19 cellular contexts compared by ENCODE assay signal in genomic region chr9:130890869-130891698, GRCh38. TPM values are rescaled to one million over a fixed set of nuclear protein-coding genes. Genes with fewer than 3 reads are reported as not detected.
A peak's percentile ranks its signal among the peaks of the same experiment; 100 is the strongest.
DNase-seq lines count a peak whose midpoint lies in the region; ATAC-seq and TF ChIP-seq lines count a peak whose summit lies in the region.
"Had no signal": no experiment of that assay in that cellular context is flagged by ENCODE, and none has a peak within 500 bp of the region (broad histone marks: within the 10 kb centered on the region; RNA-seq: fewer than 3 reads in every experiment).

No MANE protein-coding gene starts in this region.

- intact Hi-C loops in Right ventricle myocardium inferior (cut with DNase I) (no loop called here), heart right ventricle (cut with DNase I) (no loop called here)

- peaks cover 7% of the 10 kb centered on the region for H3K27me3 Mint-ChIP-seq in glutamatergic neuron (ENCODE audit: unreplicated experiment)
- H3K27me3 Mint-ChIP-seq: CD4-positive, alpha-beta T cell had no signal

- POLR2A ChIA-PET in RWPE1 (lab: Yijun Ruan, JAX; ENCODE audit: low non-redundant PET), result no interaction called here

- no peak for TF ChIP-seq CTCF in heart right ventricle (IDR thresholded peaks at IDR 0.05)
- TF ChIP-seq CTCF in RWPE1 (conservative IDR thresholded peaks at IDR 0.05; ENCODE audit: low read depth), result no peak
- no peak for TF ChIP-seq CTCF in glutamatergic neuron (IDR thresholded peaks at IDR 0.05; ENCODE audit: partially characterized antibody, unreplicated experiment)

- H3K27ac ChIP-seq in heart right ventricle (no peak overlapping the region), RWPE1 (peak overlapping the region; percentile 38), substantia nigra (ENCODE audit: low read depth, low read length, poor library complexity, severe bottlenecking) (peak overlapping the region; percentile 35)
- H3K27ac ChIP-seq: A549, GM23248, HL-60 had no signal

- no peaks in the 10 kb centered on the region for H3K9me3 ChIP-seq in heart right ventricle
- H3K9me3 ChIP-seq: A549 had no signal

- no peak overlapping the region for H3K4me3 Mint-ChIP-seq in glutamatergic neuron (ENCODE audit: unreplicated experiment)
- H3K4me3 Mint-ChIP-seq: CD4-positive, alpha-beta T cell had no signal

- DNase-seq in Right ventricle myocardium inferior (ENCODE audit: missing footprints), result peak; percentile 62
- no peak for DNase-seq in heart right ventricle
- DNase-seq in RWPE1 (ENCODE audit: low spot score), result no peak
- DNase-seq in glutamatergic neuron, result no peak
- DNase-seq in substantia nigra (lab: John Stamatoyannopoulos, UW), result no peak
- no peak for DNase-seq in amygdala (lab: John Stamatoyannopoulos, UW)
- no peak for DNase-seq in activated CD4-positive, CD25-positive, alpha-beta regulatory T cell treated with anti-CD3 and anti-CD28 coated beads, Interleukin-2, amount 50 U/mL, for 72 hours
- DNase-seq: Calu3; CD4-positive, alpha-beta T cell; DMS79; GM23248; KG1; NCI-H1092; NCI-H2107; NCI-H748 treated with DMSO at 0.1 percent for 48 hours had no signal

- H3K4me3 ChIP-seq in heart right ventricle, result no peak overlapping the region
- H3K4me3 ChIP-seq: A549, GM23248 had no signal

- peak overlapping the region; percentile 43 for H3K27ac Mint-ChIP-seq in glutamatergic neuron (ENCODE audit: unreplicated experiment)
- H3K27ac Mint-ChIP-seq: CD4-positive, alpha-beta T cell had no signal

- WGBS in heart right ventricle, 2 donors, result 86% methylated on average over 21 of the region's 21 CpGs

- CTCF ChIA-PET in RWPE1 (lab: Yijun Ruan, JAX), result interaction anchor here (0.5 to 1.4 kb wide), 3 partner anchors 13 to 143 kb away, joined by 3 to 7 read pairs (median 4); no protein-coding TSS in a partner anchor

- no peak for ATAC-seq in Right ventricle myocardium inferior
- no peak for ATAC-seq in heart right ventricle
- ATAC-seq: A549, Panc1 had no signal

- no peaks in the 10 kb centered on the region for H3K27me3 ChIP-seq in heart right ventricle

- H3K4me1 ChIP-seq in heart right ventricle, result peaks cover 4 to 41% (median 17%) of the 10 kb centered on the region in 9 donors
- H3K4me1 ChIP-seq: A549 had no signal

- peaks cover 10% of the 10 kb centered on the region for H3K9me3 Mint-ChIP-seq in glutamatergic neuron (ENCODE audit: unreplicated experiment)
- H3K9me3 Mint-ChIP-seq: CD4-positive, alpha-beta T cell had no signal

- H3K4me1 Mint-ChIP-seq in glutamatergic neuron (ENCODE audit: low read depth, unreplicated experiment), result peaks cover 21% of the 10 kb centered on the region

- peaks cover 0 to 73% (median 41%) of the 10 kb centered on the region in 9 donors for H3K36me3 ChIP-seq in heart right ventricle

- H3K36me3 Mint-ChIP-seq in glutamatergic neuron (ENCODE audit: unreplicated experiment), result peaks cover 5% of the 10 kb centered on the region

RNA-seq across cellular contexts. Expression of gene QRFP, which starts 5.5 kb away (rescaled TPM):
- not detected for total RNA-seq in Right ventricle myocardium inferior
- not detected for total RNA-seq in heart right ventricle
- polyA plus RNA-seq in heart right ventricle, result under 1 TPM in 1 of 2 donors, not detected in 1; 0.06 TPM
- total RNA-seq in glutamatergic neuron (ENCODE audit: unreplicated experiment), result not detected
- total RNA-seq: Calu3; CD4-positive, alpha-beta T cell; GM23248; M059J had no signal
- polyA plus RNA-seq: A549 had no signal

RNA-seq across cellular contexts. Expression of gene FIBCD1, which starts 48.0 kb away (rescaled TPM):
- 0.57 TPM for total RNA-seq in Right ventricle myocardium inferior
- 1 to 10 TPM in 4 of 10 donors, under 1 TPM in 6; 0.16 to 5.8 (median 0.74) TPM for total RNA-seq in heart right ventricle
- 1 to 10 TPM; 2.0 to 3.9 TPM for polyA plus RNA-seq in heart right ventricle
- total RNA-seq in glutamatergic neuron (ENCODE audit: unreplicated experiment), result not detected
- total RNA-seq: CD4-positive, alpha-beta T cell had no signal

RNA-seq across cellular contexts. Expression of gene ABL1, which starts 56.0 kb away (rescaled TPM):
- 33.0 TPM for total RNA-seq in Right ventricle myocardium inferior
- 10 to 100 TPM; 27.1 to 48.8 (median 34.0) TPM for total RNA-seq in heart right ventricle
- polyA plus RNA-seq in heart right ventricle, result 10 to 100 TPM; 16.2 TPM
- total RNA-seq in glutamatergic neuron (ENCODE audit: unreplicated experiment), result 118 TPM

Comparison
In these comparisons a context has a peak if more than half of its experiments do, and no peak if none do; other contexts are left out.
1. H3K27ac ChIP-seq: peak in RWPE1 (single experiment) and substantia nigra (single experiment); none in heart right ventricle (0 of 10).